ENCODE assay signal across 28 cellular contexts in genomic region chr6:87899499-87900147, GRCh38.
"Had no signal": no experiment of that assay in that cellular context is flagged by ENCODE, and none has a peak within 500 bp of the region (broad histone marks: within the 10 kb centered on the region; RNA-seq: fewer than 3 reads in every experiment).

No MANE protein-coding gene starts in this region.

- H3K27me3 Mint-ChIP-seq: dendritic cell treated with granulocyte-macrophage colony-stimulating factor and Interleukin-4, amounts not matched to agents 40 ng/mL and 50 ng/mL, for 4 days; memory B cell; progenitor cell of endocrine pancreas; stimulated activated memory B cell treated with anti-CD40 and anti-IgM and Interleukin-4, amounts not matched to agents 10 μg/mL and 1 μg/mL and 100 μg/mL, for 72 hours had no signal

- H3K9me3 Mint-ChIP-seq: dendritic cell treated with granulocyte-macrophage colony-stimulating factor and Interleukin-4, amounts not matched to agents 40 ng/mL and 50 ng/mL, for 4 days; endodermal cell; immature natural killer cell; memory B cell; natural killer cell treated with Interleukin-12 subunit alpha and Interleukin-12 subunit beta and Interleukin-15 and Interleukin-18, amount 100 ng/mL, for 72 hours; neural crest cell; stimulated activated memory B cell treated with anti-CD40 and anti-IgM and Interleukin-4, amounts not matched to agents 10 μg/mL and 1 μg/mL and 100 μg/mL, for 72 hours had no signal

- H3K4me1 ChIP-seq: colonic mucosa, parathyroid adenoma, tibial nerve, upper lobe of right lung, vagina had no signal

- H3K79me2 ChIP-seq: parathyroid adenoma had no signal

- H3K27ac ChIP-seq: colonic mucosa, epithelial cell of prostate, gastroesophageal sphincter, heart right ventricle, parathyroid adenoma, testis, tibial nerve, upper lobe of right lung, vagina had no signal

- H3K4me3 Mint-ChIP-seq: dendritic cell treated with granulocyte-macrophage colony-stimulating factor and Interleukin-4, amounts not matched to agents 40 ng/mL and 50 ng/mL, for 4 days; endodermal cell; immature natural killer cell; memory B cell; natural killer cell treated with Interleukin-12 subunit alpha and Interleukin-12 subunit beta and Interleukin-15 and Interleukin-18, amount 100 ng/mL, for 72 hours; neural crest cell; stimulated activated memory B cell treated with anti-CD40 and anti-IgM and Interleukin-4, amounts not matched to agents 10 μg/mL and 1 μg/mL and 100 μg/mL, for 72 hours had no signal

- H3K9ac ChIP-seq: parathyroid adenoma had no signal

- H3K27me3 ChIP-seq: colonic mucosa, gastroesophageal sphincter, heart right ventricle, testis, tibial nerve, upper lobe of right lung, vagina had no signal

- H3K27ac Mint-ChIP-seq: dendritic cell treated with granulocyte-macrophage colony-stimulating factor and Interleukin-4, amounts not matched to agents 40 ng/mL and 50 ng/mL, for 4 days; endodermal cell; immature natural killer cell; memory B cell; natural killer cell treated with Interleukin-12 subunit alpha and Interleukin-12 subunit beta and Interleukin-15 and Interleukin-18, amount 100 ng/mL, for 72 hours; progenitor cell of endocrine pancreas had no signal

- H3K4me1 Mint-ChIP-seq: immature natural killer cell had no signal

- H3K36me3 Mint-ChIP-seq: immature natural killer cell; memory B cell; natural killer cell treated with Interleukin-12 subunit alpha and Interleukin-12 subunit beta and Interleukin-15 and Interleukin-18, amount 100 ng/mL, for 72 hours; stimulated activated memory B cell treated with anti-CD40 and anti-IgM and Interleukin-4, amounts not matched to agents 10 μg/mL and 1 μg/mL and 100 μg/mL, for 72 hours had no signal

- H3K36me3 ChIP-seq: colonic mucosa, gastroesophageal sphincter, heart right ventricle, tibial nerve, upper lobe of right lung, vagina had no signal

- H3K9me3 ChIP-seq: colonic mucosa, gastroesophageal sphincter, heart right ventricle, testis, tibial nerve, upper lobe of right lung, vagina had no signal

- H3K4me3 ChIP-seq: colonic mucosa, gastroesophageal sphincter, heart right ventricle, lung, testis, tibial nerve, upper lobe of right lung, vagina had no signal

- DNase-seq: colonic mucosa; effector CD8-positive, alpha-beta T cell; endodermal cell; foreskin fibroblast; heart right ventricle; hippocampal formation; immature natural killer cell; islet precursor cell; kidney glomerular epithelial cell; left colon; left ventricle myocardium superior; stimulated activated CD4-positive, alpha-beta T cell treated with anti-CD3 and anti-CD28 coated beads, Interleukin-4, amount 100 ng/mL, for 4 hours; stimulated activated naive CD8-positive, alpha-beta T cell treated with anti-CD3 and anti-CD28 coated beads, Interleukin-15, Interleukin-2, amounts not matched to agents 100 U/mL and 50 U/mL, for 24 hours; substantia nigra; testis; upper lobe of right lung had no signal

- H2AFZ ChIP-seq: parathyroid adenoma had no signal
